In the genomic region with DNA sequence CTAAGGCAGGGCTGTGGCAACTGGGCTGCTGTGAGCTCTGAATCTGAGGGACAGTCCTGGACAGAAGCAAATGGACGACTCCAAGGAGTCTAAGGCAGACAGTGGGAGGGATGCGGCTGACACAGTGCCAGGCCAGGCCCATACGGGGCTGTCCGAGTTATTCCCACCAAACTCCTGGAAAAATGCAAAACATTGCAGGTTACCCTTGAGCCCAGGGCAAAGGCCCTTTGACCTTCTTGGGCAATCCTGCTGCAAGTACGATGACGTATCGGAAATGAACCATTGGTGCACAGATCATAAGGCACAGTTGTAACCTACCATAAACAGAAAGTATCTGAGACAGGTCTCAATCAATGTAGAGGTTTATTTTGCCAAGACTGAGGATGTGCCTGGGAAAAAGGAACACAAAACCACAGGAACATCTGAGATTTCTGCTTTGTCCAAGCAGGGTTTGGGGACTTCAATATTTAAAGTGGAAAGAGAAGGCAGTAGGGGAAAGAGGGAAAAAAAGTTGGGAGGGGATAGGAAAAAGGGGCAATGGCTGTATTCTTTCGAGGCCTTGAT, we compare ENCODE assay signal across 1 cellular context.
TF ChIP-seq lines count a peak whose summit lies in the region.

No MANE protein-coding gene starts in this region.

TF ChIP-seq in HepG2, 621 proteins besides CTCF, POLR2A, EP300 and RAD21 (continued from another document and continues in another):
- TF ChIP-seq, protein P1, sequence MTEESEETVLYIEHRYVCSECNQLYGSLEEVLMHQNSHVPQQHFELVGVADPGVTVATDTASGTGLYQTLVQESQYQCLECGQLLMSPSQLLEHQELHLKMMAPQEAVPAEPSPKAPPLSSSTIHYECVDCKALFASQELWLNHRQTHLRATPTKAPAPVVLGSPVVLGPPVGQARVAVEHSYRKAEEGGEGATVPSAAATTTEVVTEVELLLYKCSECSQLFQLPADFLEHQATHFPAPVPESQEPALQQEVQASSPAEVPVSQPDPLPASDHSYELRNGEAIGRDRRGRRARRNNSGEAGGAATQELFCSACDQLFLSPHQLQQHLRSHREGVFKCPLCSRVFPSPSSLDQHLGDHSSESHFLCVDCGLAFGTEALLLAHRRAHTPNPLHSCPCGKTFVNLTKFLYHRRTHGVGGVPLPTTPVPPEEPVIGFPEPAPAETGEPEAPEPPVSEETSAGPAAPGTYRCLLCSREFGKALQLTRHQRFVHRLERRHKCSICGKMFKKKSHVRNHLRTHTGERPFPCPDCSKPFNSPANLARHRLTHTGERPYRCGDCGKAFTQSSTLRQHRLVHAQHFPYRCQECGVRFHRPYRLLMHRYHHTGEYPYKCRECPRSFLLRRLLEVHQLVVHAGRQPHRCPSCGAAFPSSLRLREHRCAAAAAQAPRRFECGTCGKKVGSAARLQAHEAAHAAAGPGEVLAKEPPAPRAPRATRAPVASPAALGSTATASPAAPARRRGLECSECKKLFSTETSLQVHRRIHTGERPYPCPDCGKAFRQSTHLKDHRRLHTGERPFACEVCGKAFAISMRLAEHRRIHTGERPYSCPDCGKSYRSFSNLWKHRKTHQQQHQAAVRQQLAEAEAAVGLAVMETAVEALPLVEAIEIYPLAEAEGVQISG (CRISPR knock-in tag; IDR thresholded peaks at IDR 0.05) = peak; percentile 48; the same call in 1 of the 2 replicates
- no peak for TF ChIP-seq ZNF382 (CRISPR knock-in tag; IDR thresholded peaks at IDR 0.05; ENCODE audit: borderline replicate concordance)
- TF ChIP-seq, protein P2, sequence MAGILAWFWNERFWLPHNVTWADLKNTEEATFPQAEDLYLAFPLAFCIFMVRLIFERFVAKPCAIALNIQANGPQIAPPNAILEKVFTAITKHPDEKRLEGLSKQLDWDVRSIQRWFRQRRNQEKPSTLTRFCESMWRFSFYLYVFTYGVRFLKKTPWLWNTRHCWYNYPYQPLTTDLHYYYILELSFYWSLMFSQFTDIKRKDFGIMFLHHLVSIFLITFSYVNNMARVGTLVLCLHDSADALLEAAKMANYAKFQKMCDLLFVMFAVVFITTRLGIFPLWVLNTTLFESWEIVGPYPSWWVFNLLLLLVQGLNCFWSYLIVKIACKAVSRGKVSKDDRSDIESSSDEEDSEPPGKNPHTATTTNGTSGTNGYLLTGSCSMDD (CRISPR knock-in tag; IDR thresholded peaks at IDR 0.05) = no peak
- no peak for TF ChIP-seq CAMTA2 (CRISPR knock-in tag; IDR thresholded peaks at IDR 0.05; ENCODE audit: borderline replicate concordance)
- TF ChIP-seq MED1 (CRISPR knock-in tag; IDR thresholded peaks at IDR 0.05) = peak; percentile 95
- TF ChIP-seq CENPX (CRISPR knock-in tag; IDR thresholded peaks at IDR 0.05) = no peak
- peak; percentile 51; the same call in 1 of the 2 replicates for TF ChIP-seq NAIF1 (CRISPR knock-in tag; IDR thresholded peaks at IDR 0.05; ENCODE audit: borderline replicate concordance)
- TF ChIP-seq ZNF776 (CRISPR knock-in tag; IDR thresholded peaks at IDR 0.05) = no peak
- peak; percentile 74; the same call in 1 of the 2 replicates for TF ChIP-seq SPEN (CRISPR knock-in tag; IDR thresholded peaks at IDR 0.05; ENCODE audit: low read depth)
- no peak for TF ChIP-seq IKZF1 (IDR thresholded peaks at IDR 0.05)
- TF ChIP-seq SNAPC2 (CRISPR knock-in tag; IDR thresholded peaks at IDR 0.05) = 0 out of 2 replicates have a peak, but pooled peaks have one; percentile 32
- TF ChIP-seq XRCC5 (optimal IDR thresholded peaks at IDR 0.05; ENCODE audit: low read length) = peak; percentile 60
- TF ChIP-seq, protein P3, sequence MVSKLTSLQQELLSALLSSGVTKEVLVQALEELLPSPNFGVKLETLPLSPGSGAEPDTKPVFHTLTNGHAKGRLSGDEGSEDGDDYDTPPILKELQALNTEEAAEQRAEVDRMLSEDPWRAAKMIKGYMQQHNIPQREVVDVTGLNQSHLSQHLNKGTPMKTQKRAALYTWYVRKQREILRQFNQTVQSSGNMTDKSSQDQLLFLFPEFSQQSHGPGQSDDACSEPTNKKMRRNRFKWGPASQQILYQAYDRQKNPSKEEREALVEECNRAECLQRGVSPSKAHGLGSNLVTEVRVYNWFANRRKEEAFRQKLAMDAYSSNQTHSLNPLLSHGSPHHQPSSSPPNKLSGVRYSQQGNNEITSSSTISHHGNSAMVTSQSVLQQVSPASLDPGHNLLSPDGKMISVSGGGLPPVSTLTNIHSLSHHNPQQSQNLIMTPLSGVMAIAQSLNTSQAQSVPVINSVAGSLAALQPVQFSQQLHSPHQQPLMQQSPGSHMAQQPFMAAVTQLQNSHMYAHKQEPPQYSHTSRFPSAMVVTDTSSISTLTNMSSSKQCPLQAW (CRISPR knock-in tag; IDR thresholded peaks at IDR 0.05) = peak; percentile 90
- TF ChIP-seq GFI1 (CRISPR knock-in tag; IDR thresholded peaks at IDR 0.05; ENCODE audit: borderline replicate concordance) = peak; percentile 78; the same call in 1 of the 2 replicates
- 0 out of 2 replicates have a peak, but pooled peaks have one; percentile 27 for TF ChIP-seq BHLHE40 (IDR thresholded peaks at IDR 0.05; ENCODE audit: low read length)
- no peak for TF ChIP-seq ZNF75D (CRISPR knock-in tag; IDR thresholded peaks at IDR 0.05; ENCODE audit: borderline replicate concordance)
- TF ChIP-seq ZNF34 (CRISPR knock-in tag; IDR thresholded peaks at IDR 0.05; ENCODE audit: borderline replicate concordance) = no peak
- TF ChIP-seq, protein P4, sequence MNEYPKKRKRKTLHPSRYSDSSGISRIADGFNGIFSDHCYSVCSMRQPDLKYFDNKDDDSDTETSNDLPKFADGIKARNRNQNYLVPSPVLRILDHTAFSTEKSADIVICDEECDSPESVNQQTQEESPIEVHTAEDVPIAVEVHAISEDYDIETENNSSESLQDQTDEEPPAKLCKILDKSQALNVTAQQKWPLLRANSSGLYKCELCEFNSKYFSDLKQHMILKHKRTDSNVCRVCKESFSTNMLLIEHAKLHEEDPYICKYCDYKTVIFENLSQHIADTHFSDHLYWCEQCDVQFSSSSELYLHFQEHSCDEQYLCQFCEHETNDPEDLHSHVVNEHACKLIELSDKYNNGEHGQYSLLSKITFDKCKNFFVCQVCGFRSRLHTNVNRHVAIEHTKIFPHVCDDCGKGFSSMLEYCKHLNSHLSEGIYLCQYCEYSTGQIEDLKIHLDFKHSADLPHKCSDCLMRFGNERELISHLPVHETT (CRISPR knock-in tag; conservative IDR thresholded peaks at IDR 0.05) = no peak
- TF ChIP-seq, protein P5, sequence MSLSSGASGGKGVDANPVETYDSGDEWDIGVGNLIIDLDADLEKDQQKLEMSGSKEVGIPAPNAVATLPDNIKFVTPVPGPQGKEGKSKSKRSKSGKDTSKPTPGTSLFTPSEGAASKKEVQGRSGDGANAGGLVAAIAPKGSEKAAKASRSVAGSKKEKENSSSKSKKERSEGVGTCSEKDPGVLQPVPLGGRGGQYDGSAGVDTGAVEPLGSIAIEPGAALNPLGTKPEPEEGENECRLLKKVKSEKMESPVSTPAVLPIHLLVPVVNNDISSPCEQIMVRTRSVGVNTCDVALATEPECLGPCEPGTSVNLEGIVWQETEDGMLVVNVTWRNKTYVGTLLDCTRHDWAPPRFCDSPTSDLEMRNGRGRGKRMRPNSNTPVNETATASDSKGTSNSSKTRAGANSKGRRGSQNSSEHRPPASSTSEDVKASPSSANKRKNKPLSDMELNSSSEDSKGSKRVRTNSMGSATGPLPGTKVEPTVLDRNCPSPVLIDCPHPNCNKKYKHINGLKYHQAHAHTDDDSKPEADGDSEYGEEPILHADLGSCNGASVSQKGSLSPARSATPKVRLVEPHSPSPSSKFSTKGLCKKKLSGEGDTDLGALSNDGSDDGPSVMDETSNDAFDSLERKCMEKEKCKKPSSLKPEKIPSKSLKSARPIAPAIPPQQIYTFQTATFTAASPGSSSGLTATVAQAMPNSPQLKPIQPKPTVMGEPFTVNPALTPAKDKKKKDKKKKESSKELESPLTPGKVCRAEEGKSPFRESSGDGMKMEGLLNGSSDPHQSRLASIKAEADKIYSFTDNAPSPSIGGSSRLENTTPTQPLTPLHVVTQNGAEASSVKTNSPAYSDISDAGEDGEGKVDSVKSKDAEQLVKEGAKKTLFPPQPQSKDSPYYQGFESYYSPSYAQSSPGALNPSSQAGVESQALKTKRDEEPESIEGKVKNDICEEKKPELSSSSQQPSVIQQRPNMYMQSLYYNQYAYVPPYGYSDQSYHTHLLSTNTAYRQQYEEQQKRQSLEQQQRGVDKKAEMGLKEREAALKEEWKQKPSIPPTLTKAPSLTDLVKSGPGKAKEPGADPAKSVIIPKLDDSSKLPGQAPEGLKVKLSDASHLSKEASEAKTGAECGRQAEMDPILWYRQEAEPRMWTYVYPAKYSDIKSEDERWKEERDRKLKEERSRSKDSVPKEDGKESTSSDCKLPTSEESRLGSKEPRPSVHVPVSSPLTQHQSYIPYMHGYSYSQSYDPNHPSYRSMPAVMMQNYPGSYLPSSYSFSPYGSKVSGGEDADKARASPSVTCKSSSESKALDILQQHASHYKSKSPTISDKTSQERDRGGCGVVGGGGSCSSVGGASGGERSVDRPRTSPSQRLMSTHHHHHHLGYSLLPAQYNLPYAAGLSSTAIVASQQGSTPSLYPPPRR (CRISPR knock-in tag; IDR thresholded peaks at IDR 0.05; ENCODE audit: borderline replicate concordance) = peak; percentile 81; the same call in 1 of the 2 replicates
- TF ChIP-seq, protein P6, sequence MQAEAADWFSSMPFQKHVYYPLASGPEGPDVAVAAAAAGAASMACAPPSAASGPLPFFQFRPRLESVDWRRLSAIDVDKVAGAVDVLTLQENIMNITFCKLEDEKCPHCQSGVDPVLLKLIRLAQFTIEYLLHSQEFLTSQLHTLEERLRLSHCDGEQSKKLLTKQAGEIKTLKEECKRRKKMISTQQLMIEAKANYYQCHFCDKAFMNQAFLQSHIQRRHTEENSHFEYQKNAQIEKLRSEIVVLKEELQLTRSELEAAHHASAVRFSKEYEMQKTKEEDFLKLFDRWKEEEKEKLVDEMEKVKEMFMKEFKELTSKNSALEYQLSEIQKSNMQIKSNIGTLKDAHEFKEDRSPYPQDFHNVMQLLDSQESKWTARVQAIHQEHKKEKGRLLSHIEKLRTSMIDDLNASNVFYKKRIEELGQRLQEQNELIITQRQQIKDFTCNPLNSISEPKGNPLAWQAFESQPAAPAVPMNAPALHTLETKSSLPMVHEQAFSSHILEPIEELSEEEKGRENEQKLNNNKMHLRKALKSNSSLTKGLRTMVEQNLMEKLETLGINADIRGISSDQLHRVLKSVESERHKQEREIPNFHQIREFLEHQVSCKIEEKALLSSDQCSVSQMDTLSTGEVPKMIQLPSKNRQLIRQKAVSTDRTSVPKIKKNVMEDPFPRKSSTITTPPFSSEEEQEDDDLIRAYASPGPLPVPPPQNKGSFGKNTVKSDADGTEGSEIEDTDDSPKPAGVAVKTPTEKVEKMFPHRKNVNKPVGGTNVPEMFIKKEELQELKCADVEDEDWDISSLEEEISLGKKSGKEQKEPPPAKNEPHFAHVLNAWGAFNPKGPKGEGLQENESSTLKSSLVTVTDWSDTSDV (CRISPR knock-in tag; IDR thresholded peaks at IDR 0.05) = no peak
- peak; percentile 66; the same call in 1 of the 2 replicates for TF ChIP-seq KLF11 (CRISPR knock-in tag; IDR thresholded peaks at IDR 0.05)
- TF ChIP-seq, protein P7, sequence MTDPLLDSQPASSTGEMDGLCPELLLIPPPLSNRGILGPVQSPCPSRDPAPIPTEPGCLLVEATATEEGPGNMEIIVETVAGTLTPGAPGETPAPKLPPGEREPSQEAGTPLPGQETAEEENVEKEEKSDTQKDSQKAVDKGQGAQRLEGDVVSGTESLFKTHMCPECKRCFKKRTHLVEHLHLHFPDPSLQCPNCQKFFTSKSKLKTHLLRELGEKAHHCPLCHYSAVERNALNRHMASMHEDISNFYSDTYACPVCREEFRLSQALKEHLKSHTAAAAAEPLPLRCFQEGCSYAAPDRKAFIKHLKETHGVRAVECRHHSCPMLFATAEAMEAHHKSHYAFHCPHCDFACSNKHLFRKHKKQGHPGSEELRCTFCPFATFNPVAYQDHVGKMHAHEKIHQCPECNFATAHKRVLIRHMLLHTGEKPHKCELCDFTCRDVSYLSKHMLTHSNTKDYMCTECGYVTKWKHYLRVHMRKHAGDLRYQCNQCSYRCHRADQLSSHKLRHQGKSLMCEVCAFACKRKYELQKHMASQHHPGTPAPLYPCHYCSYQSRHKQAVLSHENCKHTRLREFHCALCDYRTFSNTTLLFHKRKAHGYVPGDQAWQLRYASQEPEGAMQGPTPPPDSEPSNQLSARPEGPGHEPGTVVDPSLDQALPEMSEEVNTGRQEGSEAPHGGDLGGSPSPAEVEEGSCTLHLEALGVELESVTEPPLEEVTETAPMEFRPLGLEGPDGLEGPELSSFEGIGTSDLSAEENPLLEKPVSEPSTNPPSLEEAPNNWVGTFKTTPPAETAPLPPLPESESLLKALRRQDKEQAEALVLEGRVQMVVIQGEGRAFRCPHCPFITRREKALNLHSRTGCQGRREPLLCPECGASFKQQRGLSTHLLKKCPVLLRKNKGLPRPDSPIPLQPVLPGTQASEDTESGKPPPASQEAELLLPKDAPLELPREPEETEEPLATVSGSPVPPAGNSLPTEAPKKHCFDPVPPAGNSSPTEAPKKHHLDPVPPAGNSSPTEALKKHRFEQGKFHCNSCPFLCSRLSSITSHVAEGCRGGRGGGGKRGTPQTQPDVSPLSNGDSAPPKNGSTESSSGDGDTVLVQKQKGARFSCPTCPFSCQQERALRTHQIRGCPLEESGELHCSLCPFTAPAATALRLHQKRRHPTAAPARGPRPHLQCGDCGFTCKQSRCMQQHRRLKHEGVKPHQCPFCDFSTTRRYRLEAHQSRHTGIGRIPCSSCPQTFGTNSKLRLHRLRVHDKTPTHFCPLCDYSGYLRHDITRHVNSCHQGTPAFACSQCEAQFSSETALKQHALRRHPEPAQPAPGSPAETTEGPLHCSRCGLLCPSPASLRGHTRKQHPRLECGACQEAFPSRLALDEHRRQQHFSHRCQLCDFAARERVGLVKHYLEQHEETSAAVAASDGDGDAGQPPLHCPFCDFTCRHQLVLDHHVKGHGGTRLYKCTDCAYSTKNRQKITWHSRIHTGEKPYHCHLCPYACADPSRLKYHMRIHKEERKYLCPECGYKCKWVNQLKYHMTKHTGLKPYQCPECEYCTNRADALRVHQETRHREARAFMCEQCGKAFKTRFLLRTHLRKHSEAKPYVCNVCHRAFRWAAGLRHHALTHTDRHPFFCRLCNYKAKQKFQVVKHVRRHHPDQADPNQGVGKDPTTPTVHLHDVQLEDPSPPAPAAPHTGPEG (CRISPR knock-in tag; IDR thresholded peaks at IDR 0.05) = no peak
- no peak for TF ChIP-seq NR1H2 (CRISPR knock-in tag; IDR thresholded peaks at IDR 0.05; ENCODE audit: borderline replicate concordance, low read depth)
- TF ChIP-seq HNRNPK (IDR thresholded peaks at IDR 0.05; ENCODE audit: low read depth, low read length, poor library complexity, severe bottlenecking) = no peak
- no peak for TF ChIP-seq ZNF207 (IDR thresholded peaks at IDR 0.05; ENCODE audit: borderline replicate concordance)
- no peak for TF ChIP-seq NFKB2 (CRISPR knock-in tag; IDR thresholded peaks at IDR 0.05; ENCODE audit: borderline replicate concordance)
- TF ChIP-seq ZNF670 (CRISPR knock-in tag; IDR thresholded peaks at IDR 0.05; ENCODE audit: borderline replicate concordance) = peak; percentile 41; the same call in 1 of the 2 replicates
- TF ChIP-seq SALL1 (CRISPR knock-in tag; IDR thresholded peaks at IDR 0.05) = peak; percentile 96
- TF ChIP-seq ZNF781 (CRISPR knock-in tag; IDR thresholded peaks at IDR 0.05; ENCODE audit: borderline replicate concordance, not compliant biosample characterization) = peak; percentile 28
- peak; percentile 31; the same call in 1 of the 2 replicates for TF ChIP-seq MEF2D (CRISPR knock-in tag; IDR thresholded peaks at IDR 0.05)
- no peak for TF ChIP-seq ZNF326 (CRISPR knock-in tag; IDR thresholded peaks at IDR 0.05; ENCODE audit: borderline replicate concordance)
- TF ChIP-seq SOX13 (IDR thresholded peaks at IDR 0.05) = no peak
- TF ChIP-seq SOX13 (CRISPR knock-in tag; conservative IDR thresholded peaks at IDR 0.05 in 1 of 2, IDR thresholded peaks at IDR 0.05 in 1 of 2) = peak in 1 of 2 experiments; percentile 78; a peak in 2 of 4 replicates
- 0 out of 2 replicates have a peak, but pooled peaks have one; percentile 44 for TF ChIP-seq ARNT2 (CRISPR knock-in tag; IDR thresholded peaks at IDR 0.05; ENCODE audit: low read depth)
